9 cellular contexts compared by ENCODE assay signal in genomic region chr20:59030911-59031310, GRCh38. TPM values are rescaled to one million over a fixed set of nuclear protein-coding genes. Genes with fewer than 3 reads are reported as not detected.
A peak's percentile ranks its signal among the peaks of the same experiment; 100 is the strongest.
DNase-seq lines count a peak whose midpoint lies in the region; ATAC-seq and TF ChIP-seq lines count a peak whose summit lies in the region.
"Had no signal": no experiment of that assay in that cellular context is flagged by ENCODE, and none has a peak within 500 bp of the region (broad histone marks: within the 10 kb centered on the region; RNA-seq: fewer than 3 reads in every experiment).

No MANE protein-coding gene starts in this region.

- intact Hi-C loops in naive thymus-derived CD4-positive, alpha-beta T cell (cut with micrococcal nuclease), result loop anchor here (5.0 to 10.0 kb wide), 4 partner anchors 644 to 1636 kb away; partner anchors contain the start of genes RAB22A (in 1 of the 2), RBM38 (in 1 of the 2) and VAPB (in 1 of the 2)

- ATAC-seq in naive thymus-derived CD4-positive, alpha-beta T cell, result no peak
- no peak for ATAC-seq in GM21529 (IDR thresholded peaks at IDR 0.05; ENCODE audit: unreplicated experiment)

- H3K4me1 Mint-ChIP-seq in naive thymus-derived CD4-positive, alpha-beta T cell, result peaks cover 43 to 66% (median 59%) of the 10 kb centered on the region in 7 donors

- H3K36me3 ChIP-seq in HUES64 (ENCODE audit: insufficient read depth, low read length), result peaks cover 73% of the 10 kb centered on the region
- peaks cover 18 to 45% (median 26%) of the 10 kb centered on the region in 3 experiments for H3K36me3 ChIP-seq in naive thymus-derived CD4-positive, alpha-beta T cell (ENCODE audit: control insufficient read depth in 2 of 3, insufficient read depth in 3 of 3, low read length in 3 of 3)

- H3K27ac ChIP-seq in AG04450 (ENCODE audit: low read depth, low read length), result no peak overlapping the region
- no peak overlapping the region for H3K27ac ChIP-seq in HUES64 (ENCODE audit: low read depth, low read length)
- H3K27ac ChIP-seq in naive thymus-derived CD4-positive, alpha-beta T cell (ENCODE audit: low read depth, low read length), result peak overlapping the region; percentile 85

- H3K4me3 ChIP-seq in AG04450 (ENCODE audit: low read depth, low read length) (peak overlapping the region; percentile 77), HUES64 (ENCODE audit: low read length) (peak overlapping the region; percentile 96), cardiac fibroblast (replicated peaks in 1 of 2; ENCODE audit: low read depth in 2 of 2, low read length in 2 of 2) (peak overlapping the region; percentile 69 to 91)
- H3K4me3 ChIP-seq in naive thymus-derived CD4-positive, alpha-beta T cell (ENCODE audit: low read length), result peak overlapping the region; percentile 62

- H3K27me3 ChIP-seq in AG04450 (ENCODE audit: control insufficient read depth, insufficient read depth, low read length) (no peaks in the 10 kb centered on the region), HUES64 (ENCODE audit: insufficient read depth, low read length) (peaks cover 60% of the 10 kb centered on the region)
- H3K27me3 ChIP-seq in naive thymus-derived CD4-positive, alpha-beta T cell (ENCODE audit: control insufficient read depth in 2 of 2, insufficient read depth in 2 of 2, low read length in 2 of 2), result no peaks in the 10 kb centered on the region

- H3K9me3 ChIP-seq in AG04450 (ENCODE audit: control insufficient read depth, insufficient read depth, low read length), result no peaks in the 10 kb centered on the region
- H3K9me3 ChIP-seq in HUES64 (ENCODE audit: insufficient read depth, low read depth, low read length), result no peaks in the 10 kb centered on the region
- H3K9me3 ChIP-seq in naive thymus-derived CD4-positive, alpha-beta T cell (ENCODE audit: control insufficient read depth in 2 of 3, low read length in 3 of 3), result no peaks in the 10 kb centered on the region

- H3K4me1 ChIP-seq in HUES64 (ENCODE audit: insufficient read depth, low read length), result peaks cover 19% of the 10 kb centered on the region
- peaks cover 44 to 46% of the 10 kb centered on the region in 2 donors for H3K4me1 ChIP-seq in naive thymus-derived CD4-positive, alpha-beta T cell (ENCODE audit: control insufficient read depth in 2 of 2, insufficient read depth in 2 of 2, low read length in 2 of 2)

- no peak for TF ChIP-seq CTCF in AG04450 (IDR thresholded peaks at IDR 0.05; ENCODE audit: low read depth, low read length)
- TF ChIP-seq CTCF in cardiac fibroblast (IDR thresholded peaks at IDR 0.05; ENCODE audit: low read depth, low read length), result no peak

- H3K27me3 Mint-ChIP-seq in naive thymus-derived CD4-positive, alpha-beta T cell, result no peaks in the 10 kb centered on the region

- peak overlapping the region; percentile 87 to 96 (median 94) for H3K4me3 Mint-ChIP-seq in naive thymus-derived CD4-positive, alpha-beta T cell

- CTCF ChIA-PET in AG04450 (lab: Charles Lee), result no interaction called here
- CTCF ChIA-PET in naive thymus-derived CD4-positive, alpha-beta T cell (lab: Charles Lee), result interaction anchor here (0.7 to 0.9 kb wide), 2 partner anchors 10 to 40 kb away, joined by 3 read pairs; no protein-coding TSS in a partner anchor

- no peak overlapping the region for H3K9ac ChIP-seq in HUES64 (ENCODE audit: low read depth, low read length)

- WGBS in HUES64, result 67% methylated on average over 1 of the region's 2 CpGs

- H3K36me3 Mint-ChIP-seq in naive thymus-derived CD4-positive, alpha-beta T cell, result peaks cover 11 to 47% (median 36%) of the 10 kb centered on the region in 5 donors

- H3K9me3 Mint-ChIP-seq in naive thymus-derived CD4-positive, alpha-beta T cell, result no peaks in the 10 kb centered on the region

- peak overlapping the region in 8 of 9 donors; percentile 77 to 96 (median 92) for H3K27ac Mint-ChIP-seq in naive thymus-derived CD4-positive, alpha-beta T cell

- POLR2A ChIA-PET in AG04450 (lab: Yijun Ruan, JAX), result interaction anchor here (1.2 to 2.1 kb wide), 4 partner anchors 8 to 161 kb away, joined by 3 to 24 read pairs (median 4); partner anchors contain the start of gene PRELID3B
- POLR2A ChIA-PET in naive thymus-derived CD4-positive, alpha-beta T cell (lab: Charles Lee), result interaction anchor here (1.1 to 4.5 kb wide), 10 partner anchors 8 to 423 kb away, joined by 3 to 58 read pairs (median 10); partner anchors contain the start of genes PRELID3B, STX16 and TUBB1

- no peak for DNase-seq in AG04450 (ENCODE audit: low read depth, low spot score)
- DNase-seq in cardiac fibroblast (ENCODE audit: low read depth in 2 of 2), result no peak
- no peak for DNase-seq in naive thymus-derived CD4-positive, alpha-beta T cell
- no peak for DNase-seq in iPS-NIHi11 (ENCODE audit: low spot score)
- no peak for DNase-seq in activated gamma-delta T cell treated with Interleukin-2 at 50 U/mL for 16 hours
- DNase-seq in NCI-H2081 treated with DMSO at 0.1 percent for 48 hours (lab: John Stamatoyannopoulos, UW), result no peak
- DNase-seq: stimulated activated CD4-positive, alpha-beta T cell treated with anti-CD3 and anti-CD28 coated beads, Interleukin-4, amount 100 ng/mL, for 24 hours had no signal

RNA-seq across cellular contexts. Expression of gene ATP5F1E, which starts 1.2 kb away (rescaled TPM):
- polyA plus RNA-seq in AG04450 (2011; rRNA removed), result 70.8 and 84.3 TPM in 2 replicates
- 9.6 and 11.4 TPM in 2 replicates for polyA minus RNA-seq in AG04450 (2011; rRNA and poly(A)+ RNA removed)
- 49.4 TPM for polyA plus RNA-seq in HUES64 (2013, experiment 1 of 2)
- polyA plus RNA-seq in HUES64 (2013, experiment 2 of 2), result 54.0 TPM
- 10 to 100 TPM; 57.0 to 81.7 (median 67.4) TPM for total RNA-seq in naive thymus-derived CD4-positive, alpha-beta T cell
- polyA plus RNA-seq in naive thymus-derived CD4-positive, alpha-beta T cell, result 10 to 100 TPM; 31.4 to 75.7 TPM

RNA-seq across cellular contexts. Expression of gene PRELID3B, which starts 11.7 kb away (rescaled TPM):
- 51.7 and 58.2 TPM in 2 replicates for polyA plus RNA-seq in AG04450 (2011; rRNA removed)
- polyA minus RNA-seq in AG04450 (2011; rRNA and poly(A)+ RNA removed), result 50.3 and 58.5 TPM in 2 replicates
- polyA plus RNA-seq in HUES64 (2013, experiment 1 of 2), result 33.7 TPM
- 35.1 TPM for polyA plus RNA-seq in HUES64 (2013, experiment 2 of 2)
- total RNA-seq in naive thymus-derived CD4-positive, alpha-beta T cell, result 10 to 100 TPM; 37.1 to 70.4 (median 44.0) TPM
- polyA plus RNA-seq in naive thymus-derived CD4-positive, alpha-beta T cell, result 10 to 100 TPM; 17.6 to 27.4 TPM

RNA-seq across cellular contexts. Expression of gene TUBB1, which starts 11.7 kb away (rescaled TPM):
- polyA plus RNA-seq in AG04450 (2011; rRNA removed), result not detected in 2 replicates
- polyA minus RNA-seq in AG04450 (2011; rRNA and poly(A)+ RNA removed), result not detected in 2 replicates
- not detected for polyA plus RNA-seq in HUES64 (2013, experiment 1 of 2)
- polyA plus RNA-seq in HUES64 (2013, experiment 2 of 2), result not detected
- 1 to 10 TPM in 1 of 5 experiments, under 1 TPM in 1, not detected in 3; 0.98 to 9.5 TPM for total RNA-seq in naive thymus-derived CD4-positive, alpha-beta T cell
- polyA plus RNA-seq in naive thymus-derived CD4-positive, alpha-beta T cell, result under 1 TPM; 0.14 to 0.22 TPM

RNA-seq across cellular contexts. Expression of gene CTSZ, which starts 23.9 kb away (rescaled TPM):
- 141 and 156 TPM in 2 replicates for polyA plus RNA-seq in AG04450 (2011; rRNA removed)
- 67.9 and 73.2 TPM in 2 replicates for polyA minus RNA-seq in AG04450 (2011; rRNA and poly(A)+ RNA removed)
- 22.7 TPM for polyA plus RNA-seq in HUES64 (2013, experiment 1 of 2)
- polyA plus RNA-seq in HUES64 (2013, experiment 2 of 2), result 25.9 TPM
- 100 to 1,000 TPM in 1 of 5 experiments, 10 to 100 TPM in 4; 29.5 to 165 (median 34.1) TPM for total RNA-seq in naive thymus-derived CD4-positive, alpha-beta T cell
- polyA plus RNA-seq in naive thymus-derived CD4-positive, alpha-beta T cell, result 1 to 10 TPM; 1.0 to 3.0 TPM

RNA-seq across cellular contexts. Expression of gene NELFCD, which starts 49.9 kb away (rescaled TPM):
- 69.6 and 79.9 TPM in 2 replicates for polyA plus RNA-seq in AG04450 (2011; rRNA removed)
- polyA minus RNA-seq in AG04450 (2011; rRNA and poly(A)+ RNA removed), result 57.0 and 62.3 TPM in 2 replicates
- 62.4 TPM for polyA plus RNA-seq in HUES64 (2013, experiment 1 of 2)
- 67.1 TPM for polyA plus RNA-seq in HUES64 (2013, experiment 2 of 2)
- total RNA-seq in naive thymus-derived CD4-positive, alpha-beta T cell, result 10 to 100 TPM; 84.5 to 96.1 (median 90.8) TPM
- 10 to 100 TPM; 65.0 to 81.6 TPM for polyA plus RNA-seq in naive thymus-derived CD4-positive, alpha-beta T cell
